In the genomic region with DNA sequence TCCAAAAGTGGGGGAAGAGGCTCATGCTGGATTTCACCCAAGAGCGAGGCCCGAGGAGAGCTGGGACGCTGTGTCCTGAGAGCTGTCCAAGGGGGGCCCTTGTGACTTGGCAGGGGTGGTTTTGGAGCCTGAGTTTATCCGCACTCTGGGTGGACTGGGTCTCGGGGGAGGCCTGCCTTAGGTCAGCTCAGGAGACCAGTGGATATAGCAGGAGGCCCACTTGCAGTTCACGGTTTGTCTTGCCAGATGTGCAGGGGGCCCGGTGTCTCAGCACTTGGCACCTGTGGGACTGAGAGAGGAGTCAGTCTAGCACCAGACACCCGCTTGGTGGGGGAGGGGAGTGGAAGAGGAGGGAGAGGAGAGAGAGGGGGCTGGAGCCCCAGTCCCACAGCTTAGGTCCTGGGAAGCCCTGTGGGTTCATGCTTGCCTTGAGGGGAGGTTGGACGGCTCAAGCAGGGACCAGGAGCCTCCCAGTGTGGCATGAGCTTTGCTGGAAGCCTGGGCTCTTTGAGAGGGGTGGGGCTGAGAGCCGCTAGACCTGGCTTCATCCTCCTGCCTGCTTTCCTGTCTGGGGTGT, we compare ENCODE assay signal across 1 cellular context.
TF ChIP-seq lines count a peak whose summit lies in the region.

No MANE protein-coding gene starts in this region.

TF ChIP-seq in SK-N-SH, 30 proteins besides CTCF, POLR2A, EP300 and RAD21:
- TF ChIP-seq RFX5 (IDR thresholded peaks at IDR 0.05; ENCODE audit: low read length) = no peak
- no peak for TF ChIP-seq GATA2 (CRISPR knock-in tag; IDR thresholded peaks at IDR 0.05)
- TF ChIP-seq EZH2phosphoT487 (IDR thresholded peaks at IDR 0.05; ENCODE audit: borderline replicate concordance, low read depth) = no peak
- no peak for TF ChIP-seq FOSL2 (IDR thresholded peaks at IDR 0.05; ENCODE audit: borderline replicate concordance, low read depth)
